In genomic region chr6:108623995-108624394, GRCh38 we compare ENCODE assay signal across 1 cellular context.
TF ChIP-seq lines count a peak whose summit lies in the region.

No MANE protein-coding gene starts in this region.

TF ChIP-seq in IMR-90, 13 proteins besides CTCF, POLR2A, EP300 and RAD21 (continued from another document):
- TF ChIP-seq ELK1 (IDR thresholded peaks at IDR 0.05; ENCODE audit: borderline replicate concordance, low read depth, low read length), result no peak
- no peak for TF ChIP-seq MAZ (IDR thresholded peaks at IDR 0.05; ENCODE audit: borderline replicate concordance, low read depth, low read length)
- TF ChIP-seq USF2 (IDR thresholded peaks at IDR 0.05; ENCODE audit: low read depth, low read length), result no peak
- no peak for TF ChIP-seq MXI1 (IDR thresholded peaks at IDR 0.05; ENCODE audit: borderline replicate concordance, low read depth, low read length)
- TF ChIP-seq RCOR1 (IDR thresholded peaks at IDR 0.05; ENCODE audit: insufficient replicate concordance, low read length), result no peak
- TF ChIP-seq BHLHE40 (IDR thresholded peaks at IDR 0.05; ENCODE audit: low read depth, low read length), result no peak
- TF ChIP-seq MAFK (IDR thresholded peaks at IDR 0.05; ENCODE audit: low read depth, low read length), result no peak
- no peak for TF ChIP-seq SMC3 (IDR thresholded peaks at IDR 0.05; ENCODE audit: low read depth, low read length)
- no peak for TF ChIP-seq RFX5 (IDR thresholded peaks at IDR 0.05; ENCODE audit: low read depth, low read length)
- TF ChIP-seq NFE2L2 (IDR thresholded peaks at IDR 0.05; ENCODE audit: low read depth, low read length), result no peak
- no peak for TF ChIP-seq CEBPB (IDR thresholded peaks at IDR 0.05; ENCODE audit: low read depth, low read length)
